1 cellular context compared by ENCODE assay signal in the genomic region with DNA sequence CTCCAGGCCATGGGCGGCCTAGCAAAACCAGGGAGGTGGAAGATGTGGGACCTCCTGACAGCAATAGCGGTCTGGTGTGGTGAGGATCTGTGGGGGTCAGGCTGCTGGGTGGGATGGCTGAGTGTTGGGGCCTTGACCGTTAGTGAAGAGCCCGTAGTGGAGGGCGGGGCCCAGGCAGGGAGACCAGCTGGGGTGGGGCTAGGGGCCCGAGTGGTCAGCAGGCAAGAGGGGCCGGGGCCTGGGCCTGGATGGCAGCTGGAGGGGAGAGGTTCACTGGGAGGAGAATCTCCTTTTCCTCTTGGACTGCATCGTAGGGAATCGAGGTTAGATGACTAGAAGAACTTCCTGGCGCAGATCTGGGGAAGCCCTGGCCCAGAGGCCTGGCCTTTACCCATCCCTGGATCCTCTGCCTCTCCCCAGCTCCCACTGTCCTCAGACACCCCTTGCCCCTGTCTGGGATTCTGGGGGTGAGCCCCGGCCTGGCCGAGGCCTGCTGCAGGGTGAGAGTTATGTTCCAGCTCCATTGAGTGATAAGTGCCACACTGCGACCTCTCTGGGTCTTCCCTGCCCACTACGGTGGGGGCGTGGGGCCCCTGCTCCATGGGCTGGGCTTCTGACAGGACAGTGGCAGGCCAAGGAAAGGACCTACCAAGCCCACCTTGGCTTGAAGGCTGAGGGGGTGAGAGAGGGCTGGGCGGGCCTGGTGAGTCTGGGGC.
TF ChIP-seq lines count a peak whose summit lies in the region.

No MANE protein-coding gene starts in this region.

TF ChIP-seq in H1, 55 proteins besides CTCF, POLR2A, EP300 and RAD21:
- TF ChIP-seq, protein P1, sequence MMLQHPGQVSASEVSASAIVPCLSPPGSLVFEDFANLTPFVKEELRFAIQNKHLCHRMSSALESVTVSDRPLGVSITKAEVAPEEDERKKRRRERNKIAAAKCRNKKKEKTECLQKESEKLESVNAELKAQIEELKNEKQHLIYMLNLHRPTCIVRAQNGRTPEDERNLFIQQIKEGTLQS (IDR thresholded peaks at IDR 0.05; ENCODE audit: insufficient read depth, low read depth, low read length) = no peak
- TF ChIP-seq CEBPB (IDR thresholded peaks at IDR 0.05; ENCODE audit: low read depth, low read length) (no peak), CHD7 (IDR thresholded peaks at IDR 0.05; ENCODE audit: insufficient replicate concordance, low read length) (no peak), MAFK (IDR thresholded peaks at IDR 0.05; ENCODE audit: low read depth, low read length) (no peak), ASH2L (IDR thresholded peaks at IDR 0.05; ENCODE audit: low read length) (no peak), TEAD4 (IDR thresholded peaks at IDR 0.05; ENCODE audit: low read depth, low read length) (no peak), SRF (IDR thresholded peaks at IDR 0.05; ENCODE audit: low read depth, low read length) (no peak), BRCA1 (IDR thresholded peaks at IDR 0.05; ENCODE audit: low read depth, low read length) (no peak), POLR2AphosphoS5 (IDR thresholded peaks at IDR 0.05; ENCODE audit: low read depth, low read length) (no peak), EZH2 (IDR thresholded peaks at IDR 0.05; ENCODE audit: low read depth, low read length, severe bottlenecking) (no peak), KDM5A (IDR thresholded peaks at IDR 0.05; ENCODE audit: low read length) (no peak), CHD2 (IDR thresholded peaks at IDR 0.05; ENCODE audit: low read length) (no peak), SP4 (IDR thresholded peaks at IDR 0.05; ENCODE audit: low read length) (no peak), ATF2 (IDR thresholded peaks at IDR 0.05; ENCODE audit: low read length) (no peak), TAF7 (optimal IDR thresholded peaks at IDR 0.05; ENCODE audit: borderline replicate concordance, low read depth, low read length) (no peak)
TF ChIP-seq in H1: peak in this region for 0.
